In genomic region chr1:16498047-16498446, GRCh38 we compare ENCODE assay signal across 9 cellular contexts. TPM values are rescaled to one million over a fixed set of nuclear protein-coding genes. Genes with fewer than 3 reads are reported as not detected.
A peak's percentile ranks its signal among the peaks of the same experiment; 100 is the strongest.
DNase-seq lines count a peak whose midpoint lies in the region; ATAC-seq, FAIRE-seq and TF ChIP-seq lines count a peak whose summit lies in the region.
"Not testable (repeated sequence)": the region's sequence is repeated elsewhere in the genome, so short reads cannot be mapped to it uniquely, and the experiment has no call there.
"Had no signal": no experiment of that assay in that cellular context is flagged by ENCODE, and none has a peak within 500 bp of the region (broad histone marks: within the 10 kb centered on the region; RNA-seq: fewer than 3 reads in every experiment).

No MANE protein-coding gene starts in this region.

- not testable (repeated sequence) for TF ChIP-seq RAD21 in IMR-90 (IDR thresholded peaks at IDR 0.05; ENCODE audit: low read length); H1 (IDR thresholded peaks at IDR 0.05 in 1 of 2, conservative IDR thresholded peaks at IDR 0.05 in 1 of 2; ENCODE audit: low read depth in 2 of 2, low read length in 2 of 2)

- not testable (repeated sequence) for H3K79me2 ChIP-seq in H1 (ENCODE audit: control insufficient read depth in 1 of 2, insufficient read depth in 2 of 2, low read length in 2 of 2)

- CTCF ChIA-PET in BJ (lab: Yijun Ruan, JAX); IMR-90 (lab: Yijun Ruan, JAX): not testable (repeated sequence)
- CTCF ChIA-PET in H1 (lab: Charles Lee; ENCODE audit: partially characterized antibody), result interaction anchor here (1.1 to 1.5 kb wide), 2 partner anchors 14 to 123 kb away, joined by 4 to 8 read pairs; no protein-coding TSS in a partner anchor

- not testable (repeated sequence) for H3K14ac ChIP-seq in IMR-90 (replicated peaks; ENCODE audit: low read depth, low read length); H1 (ENCODE audit: insufficient read length)

- not testable (repeated sequence) for H2BK15ac ChIP-seq in IMR-90 (ENCODE audit: low read depth, low read length); H1 (ENCODE audit: low read length)

- POLR2A ChIA-PET in BJ (lab: Charles Lee); IMR-90 (lab: Charles Lee; ENCODE audit: unreplicated experiment): not testable (repeated sequence)
- POLR2A ChIA-PET in H1 (lab: Charles Lee; ENCODE audit: partially characterized antibody), result interaction anchor here (1.2 to 1.3 kb wide), 2 partner anchors 10 to 23 kb away, joined by 3 to 5 read pairs; no protein-coding TSS in a partner anchor

- not testable (repeated sequence) for H3K56ac ChIP-seq in IMR-90 (ENCODE audit: extremely low read depth, insufficient read depth, low read length); H1 (replicated peaks; ENCODE audit: insufficient read length, low read depth, low read length)

- H3K36me3 ChIP-seq in BJ (ENCODE audit: control insufficient read depth, insufficient read depth, low read length); IMR-90 (ENCODE audit: control insufficient read depth, insufficient read depth, low read length); adipocyte (ENCODE audit: control insufficient read depth, insufficient read depth, low read length, severe bottlenecking); H1 (ENCODE audit: control insufficient read depth in 2 of 4, insufficient read depth in 4 of 4, low read length in 3 of 4); iPS-18a (ENCODE audit: control insufficient read depth, low read depth, low read length); neuron (ENCODE audit: insufficient read depth, low read length); stomach smooth muscle (ENCODE audit: control insufficient read depth in 2 of 2, insufficient read depth in 2 of 2, low read length in 2 of 2): not testable (repeated sequence)

- not testable (repeated sequence) for H3K9me1 ChIP-seq in IMR-90 (ENCODE audit: insufficient read depth, low read length)

- intact Hi-C loops in IMR-90 (cut with micrococcal nuclease), result not testable (repeated sequence)

- H3K23me2 ChIP-seq in H1 (ENCODE audit: low read depth, low read length), result not testable (repeated sequence)

- not testable (repeated sequence) for H3K27ac ChIP-seq in IMR-90 (ENCODE audit: insufficient read depth, low read length); H1 (ENCODE audit: low read depth, low read length); iPS-18a (ENCODE audit: low read length)
- peak overlapping the region; percentile 46 for H3K27ac ChIP-seq in stomach smooth muscle (ENCODE audit: low read length)

- not testable (repeated sequence) for H4K20me1 ChIP-seq in IMR-90 (ENCODE audit: insufficient read depth, low read length); H1 (replicated peaks in 1 of 2; ENCODE audit: control insufficient read depth in 1 of 2, insufficient read depth in 2 of 2, low read length in 2 of 2)

- BruUV-seq in IMR-90 (replicated peaks; lab: Mats Ljungman, UMichigan), result not testable (repeated sequence)

- not testable (repeated sequence) for H3K36me3 Mint-ChIP-seq in T-helper 17 cell (ENCODE audit: low read depth)

- H3K4me1 ChIP-seq in IMR-90 (ENCODE audit: control insufficient read depth, insufficient read depth, low read length); adipocyte (ENCODE audit: control insufficient read depth, insufficient read depth, low read length); H1 (replicated peaks in 1 of 4; ENCODE audit: control insufficient read depth in 3 of 4, insufficient read depth in 4 of 4, low read length in 3 of 4); iPS-18a (ENCODE audit: control insufficient read depth, low read depth, low read length); neuron (ENCODE audit: insufficient read depth, low read length): not testable (repeated sequence)
- peaks cover 13% of the 10 kb centered on the region for H3K4me1 ChIP-seq in stomach smooth muscle (ENCODE audit: control insufficient read depth, insufficient read depth, low read length)

- no CpG with 5 or more reads among the region's 10 CpGs for WGBS in IMR-90 (ENCODE audit: extremely low coverage in 2 of 2, insufficient read length in 1 of 2), 2 experiments
- WGBS in H1 (ENCODE audit: extremely low coverage in 1 of 2, insufficient coverage in 1 of 2, insufficient read length in 1 of 2, insufficient replicate concordance in 2 of 2, low coverage in 1 of 2, low lambda C conversion rate in 2 of 2, missing lambda C conversion rate in 1 of 2), 2 experiments, result 42% methylated on average over 10 of the region's 10 CpGs; no CpG with 5 or more reads in 1 of the 2 experiments

- TF ChIP-seq EP300 in H1 (IDR thresholded peaks at IDR 0.05; ENCODE audit: borderline replicate concordance in 1 of 2, low read depth in 2 of 2, low read length in 2 of 2), result not testable (repeated sequence)

- H3K27me3 ChIP-seq in BJ (ENCODE audit: control insufficient read depth, insufficient read depth, low read length); IMR-90 (ENCODE audit: control insufficient read depth, insufficient read depth, low read length); adipocyte (replicated peaks; ENCODE audit: control insufficient read depth, insufficient read depth, low read length); H1 (replicated peaks in 1 of 4; ENCODE audit: control insufficient read depth in 3 of 4, extremely low read depth in 1 of 4, insufficient read depth in 3 of 4, low read length in 3 of 4); iPS-18a (ENCODE audit: control insufficient read depth, insufficient read depth, low read length); neuron (ENCODE audit: insufficient read depth, low read length); stomach smooth muscle (ENCODE audit: control insufficient read depth in 1 of 2, insufficient read depth in 2 of 2, low read length in 2 of 2): not testable (repeated sequence)

- not testable (repeated sequence) for H4K91ac ChIP-seq in IMR-90 (ENCODE audit: insufficient read depth, low read depth, low read length); H1 (replicated peaks; ENCODE audit: insufficient read length, low read length)

- H3K27ac Mint-ChIP-seq in T-helper 17 cell, result peak overlapping the region; percentile 49

- TF ChIP-seq CTCF in BJ (IDR thresholded peaks at IDR 0.05; ENCODE audit: insufficient read depth, low read depth, low read length); IMR-90 (conservative IDR thresholded peaks at IDR 0.05; ENCODE audit: low read depth, low read length); H1 (IDR thresholded peaks at IDR 0.05; ENCODE audit: control extremely low read depth in 1 of 3, insufficient read depth in 1 of 3, low read depth in 1 of 3, low read length in 3 of 3): not testable (repeated sequence)

- H3K4me3 Mint-ChIP-seq in T-helper 17 cell, result peak overlapping the region; percentile 92

- TF ChIP-seq POLR2A in IMR-90 (IDR thresholded peaks at IDR 0.05; ENCODE audit: low read depth, low read length); H1 (IDR thresholded peaks at IDR 0.05; ENCODE audit: control extremely low read depth in 1 of 2, low read depth in 2 of 2, low read length in 2 of 2): not testable (repeated sequence)

- H3K4ac ChIP-seq in IMR-90 (ENCODE audit: low read depth, low read length); H1 (replicated peaks; ENCODE audit: insufficient read length, low read depth, low read length): not testable (repeated sequence)

- H2BK12ac ChIP-seq in H1 (ENCODE audit: low read depth, low read length), result not testable (repeated sequence)

- peak overlapping the region; percentile 59; the same call in 1 of the 2 replicates for H3K23ac ChIP-seq in IMR-90 (ENCODE audit: low read depth, low read length)
- H3K23ac ChIP-seq in H1 (ENCODE audit: insufficient read length), result not testable (repeated sequence)

- dilution Hi-C loops in IMR-90 (cut with HindIII; ENCODE audit: low sequenced_read_pairs, unreplicated experiment), result not testable (repeated sequence)

- H3K4me1 Mint-ChIP-seq in T-helper 17 cell, result peaks cover 20% of the 10 kb centered on the region

- not testable (repeated sequence) for ATAC-seq in IMR-90 (ENCODE audit: low read depth); T-helper 17 cell

- H3K18ac ChIP-seq in IMR-90 (ENCODE audit: low read depth, low read length); H1 (ENCODE audit: extremely low read depth, low read length): not testable (repeated sequence)

- in situ Hi-C loops in IMR-90 (cut with MboI; ENCODE audit: low sequenced_read_pairs), result not testable (repeated sequence)

- H3K9ac ChIP-seq in IMR-90 (ENCODE audit: low read depth, low read length), result peak overlapping the region; percentile 58; the same call in 1 of the 2 replicates
- peak overlapping the region; percentile 87 for H3K9ac ChIP-seq in adipocyte (ENCODE audit: low read length)
- not testable (repeated sequence) for H3K9ac ChIP-seq in H1 (replicated peaks in 1 of 4; ENCODE audit: extremely low read depth in 1 of 4, low read depth in 3 of 4, low read length in 3 of 4)
- H3K9ac ChIP-seq in iPS-18a (ENCODE audit: low read length), result peak overlapping the region; percentile 12
- H3K9ac ChIP-seq in stomach smooth muscle (ENCODE audit: low read length in 2 of 2), result peak overlapping the region; percentile 5 to 60

- FAIRE-seq in H1 (lab: Jason Lieb, UNC), result not testable (repeated sequence)

- H2AK5ac ChIP-seq in IMR-90 (ENCODE audit: low read depth, low read length), result peak overlapping the region; percentile 28; the same call in 1 of the 2 replicates
- H2AK5ac ChIP-seq in H1 (ENCODE audit: low read depth, low read length), result not testable (repeated sequence)

- peak overlapping the region in 1 of 2 experiments; percentile 84; a peak in 2 of 4 replicates for H4K8ac ChIP-seq in IMR-90 (ENCODE audit: low read depth in 2 of 2, low read length in 2 of 2)
- H4K8ac ChIP-seq in H1 (ENCODE audit: extremely low read depth, insufficient read depth, low read length), result not testable (repeated sequence)

- H2AFZ ChIP-seq in IMR-90 (replicated peaks; ENCODE audit: low read length, poor library complexity), result peak overlapping the region; percentile 49
- H2AFZ ChIP-seq in H1 (ENCODE audit: low read length); neuron (ENCODE audit: low read depth, low read length): not testable (repeated sequence)

- H3K4me3 ChIP-seq in BJ (ENCODE audit: low read depth, low read length), result peak overlapping the region; percentile 84; the same call in 1 of the 2 replicates
- H3K4me3 ChIP-seq in IMR-90 (ENCODE audit: insufficient read depth, low read depth, low read length), result peak overlapping the region; percentile 95
- H3K4me3 ChIP-seq in adipocyte (ENCODE audit: low read length), result peak overlapping the region; percentile 86
- H3K4me3 ChIP-seq in H1 (ENCODE audit: extremely low read depth in 1 of 4, insufficient read depth in 2 of 4, low read depth in 3 of 4, low read length in 4 of 4), result peak overlapping the region; percentile 55 to 74 (median 67); a peak in 7 of 8 replicates
- H3K4me3 ChIP-seq in iPS-18a (ENCODE audit: low read length), result peak overlapping the region; percentile 87
- H3K4me3 ChIP-seq in neuron (ENCODE audit: low read length), result peak overlapping the region; percentile 61
- peak overlapping the region; percentile 65 to 93 for H3K4me3 ChIP-seq in stomach smooth muscle (ENCODE audit: low read length in 2 of 2)

- H2BK20ac ChIP-seq in IMR-90 (ENCODE audit: low read depth, low read length); H1 (ENCODE audit: low read length): not testable (repeated sequence)

- H3K79me1 ChIP-seq in IMR-90 (ENCODE audit: low read depth in 1 of 2, low read length in 2 of 2), result peaks cover 0 to 37% of the 10 kb centered on the region in 2 experiments; a peak in 2 of 4 replicates
- not testable (repeated sequence) for H3K79me1 ChIP-seq in H1 (ENCODE audit: low read depth, low read length)

- not testable (repeated sequence) for H2BK5ac ChIP-seq in IMR-90 (ENCODE audit: low read depth, low read length, poor library complexity, severe bottlenecking); H1 (ENCODE audit: low read depth, low read length)

- not testable (repeated sequence) for DNase-seq in BJ (ENCODE audit: low read depth); IMR-90; T-helper 17 cell; adipocyte (ENCODE audit: low read depth); H1 (ENCODE audit: low read depth in 1 of 2, low spot score in 2 of 2)

- not testable (repeated sequence) for H3K27me3 Mint-ChIP-seq in T-helper 17 cell

- not testable (repeated sequence) for H4K5ac ChIP-seq in IMR-90 (ENCODE audit: low read depth, low read length); H1 (ENCODE audit: insufficient read length, low read depth, low read length)

- not testable (repeated sequence) for H2BK120ac ChIP-seq in IMR-90 (ENCODE audit: low read depth, low read length); H1 (replicated peaks; ENCODE audit: low read depth, low read length)

- H3K4me2 ChIP-seq in IMR-90 (ENCODE audit: low read depth, low read length) (peak overlapping the region; percentile 86), H1 (ENCODE audit: insufficient read depth in 1 of 2, low read depth in 2 of 2, low read length in 2 of 2) (peak overlapping the region; percentile 90)

- H2AK9ac ChIP-seq in IMR-90 (replicated peaks; ENCODE audit: low read depth, low read length, poor library complexity), result not testable (repeated sequence)

- not testable (repeated sequence) for H3K9me3 ChIP-seq in IMR-90 (ENCODE audit: control insufficient read depth, insufficient read depth, low read length); T-helper 17 cell (ENCODE audit: control insufficient read depth, low read length, poor library complexity, severe bottlenecking); adipocyte (ENCODE audit: control insufficient read depth, low read length); H1 (ENCODE audit: insufficient read depth in 2 of 2, low read depth in 1 of 2, low read length in 1 of 2); iPS-18a (ENCODE audit: control insufficient read depth, low read depth, low read length); neuron (ENCODE audit: low read length); stomach smooth muscle (ENCODE audit: control insufficient read depth in 2 of 2, low read length in 2 of 2)

RNA-seq across cellular contexts. Expression of gene RNU1-1, which starts 16.0 kb away (rescaled TPM):
- polyA plus RNA-seq in BJ (2011; rRNA removed) (not detected in 2 replicates), IMR-90 (2012; rRNA removed) (not detected in 2 replicates), H1 (2011; rRNA removed) (under 0.01 and 145 TPM in 2 replicates)
- 55,674 and 68,724 TPM in 2 replicates for polyA minus RNA-seq in BJ (2011; rRNA and poly(A)+ RNA removed)
- total RNA-seq in IMR-90 (2012; rRNA removed) (under 0.01 TPM in 2 replicates), T-helper 17 cell (1,000 to 10,000 TPM; 3,182 to 3,922 TPM)
- polyA plus RNA-seq in IMR-90 (2012; cell fraction: cytosol; rRNA removed), result not detected in 2 replicates
- not detected in 2 replicates for polyA plus RNA-seq in IMR-90 (2012; cell fraction: nucleus; rRNA removed; ENCODE audit: low replicate concordance)
- 1,303 and 1,497 TPM in 2 replicates for total RNA-seq in H1 (2021; fragmentation: NEBNext Ultra II Directional; extraction: Animal tissue kit (Norgen Biotek cat#: 25700))
- under 0.01 TPM for polyA plus RNA-seq in H1 (2011; cell fraction: cytosol; rRNA removed)
- polyA plus RNA-seq in H1 (2011; cell fraction: nucleus; rRNA removed), result under 0.01 TPM
- polyA plus RNA-seq in H1 (2012, experiment 1 of 2), result 20.3 to 94.3 TPM in 2 of 4 replicates, not detected in the others
- not detected for polyA plus RNA-seq in H1 (2012, experiment 2 of 2)
- not detected for polyA plus RNA-seq in H1 (2013, experiment 1 of 2)
- polyA plus RNA-seq in H1 (2013, experiment 2 of 2), result not detected
- polyA minus RNA-seq in H1 (2011; rRNA and poly(A)+ RNA removed), result 10,411 and 22,262 TPM in 2 replicates
- 63,669 TPM for polyA minus RNA-seq in H1 (2011; cell fraction: cytosol; rRNA and poly(A)+ RNA removed)
- 43,973 TPM for polyA minus RNA-seq in H1 (2011; cell fraction: nucleus; rRNA and poly(A)+ RNA removed)
- polyA plus RNA-seq: thymus had no signal

RNA-seq across cellular contexts. Expression of gene NECAP2, which starts 57.5 kb away (rescaled TPM):
- polyA plus RNA-seq in BJ (2011; rRNA removed) (102 and 111 TPM in 2 replicates), IMR-90 (2012; rRNA removed) (80.2 and 80.5 TPM in 2 replicates), H1 (2011; rRNA removed) (29.1 and 29.7 TPM in 2 replicates)
- 47.8 and 84.9 TPM in 2 replicates for polyA minus RNA-seq in BJ (2011; rRNA and poly(A)+ RNA removed)
- total RNA-seq in IMR-90 (2012; rRNA removed) (79.7 and 85.1 TPM in 2 replicates), T-helper 17 cell (100 to 1,000 TPM; 107 to 108 TPM)
- polyA plus RNA-seq in IMR-90 (2012; cell fraction: cytosol; rRNA removed), result 74.6 and 84.1 TPM in 2 replicates
- 43.3 and 54.5 TPM in 2 replicates for polyA plus RNA-seq in IMR-90 (2012; cell fraction: nucleus; rRNA removed; ENCODE audit: low replicate concordance)
- 24.4 and 26.6 TPM in 2 replicates for total RNA-seq in H1 (2021; fragmentation: NEBNext Ultra II Directional; extraction: Animal tissue kit (Norgen Biotek cat#: 25700))
- polyA plus RNA-seq in H1 (2011; cell fraction: cytosol; rRNA removed), result 33.2 TPM
- polyA plus RNA-seq in H1 (2011; cell fraction: nucleus; rRNA removed), result 24.2 TPM
- 25.3 to 28.0 TPM (median 27.1 TPM) in 4 replicates for polyA plus RNA-seq in H1 (2012, experiment 1 of 2)
- 29.1 TPM for polyA plus RNA-seq in H1 (2012, experiment 2 of 2)
- polyA plus RNA-seq in H1 (2013, experiment 1 of 2), result 18.8 TPM
- 20.2 TPM for polyA plus RNA-seq in H1 (2013, experiment 2 of 2)
- 24.7 and 32.0 TPM in 2 replicates for polyA minus RNA-seq in H1 (2011; rRNA and poly(A)+ RNA removed)
- polyA minus RNA-seq in H1 (2011; cell fraction: cytosol; rRNA and poly(A)+ RNA removed), result 15.7 TPM
- 23.8 TPM for polyA minus RNA-seq in H1 (2011; cell fraction: nucleus; rRNA and poly(A)+ RNA removed)

Comparison
In these comparisons a context has a peak if more than half of its experiments do, and no peak if none do; other contexts are left out.
1. RNA of gene RNU1-1, which starts 16.0 kb away (total RNA-seq): 3,182 to 3,922 TPM in T-helper 17 cell and 1,303 to 1,497 TPM in H1; under 0.01 TPM in IMR-90; every median in the first group is over 1,000 times any median in the second.
2. Peak in every context shown above with its lines, with median percentiles within 50 percentile points of each other: H3K4me3 ChIP-seq.